In the genomic region with DNA sequence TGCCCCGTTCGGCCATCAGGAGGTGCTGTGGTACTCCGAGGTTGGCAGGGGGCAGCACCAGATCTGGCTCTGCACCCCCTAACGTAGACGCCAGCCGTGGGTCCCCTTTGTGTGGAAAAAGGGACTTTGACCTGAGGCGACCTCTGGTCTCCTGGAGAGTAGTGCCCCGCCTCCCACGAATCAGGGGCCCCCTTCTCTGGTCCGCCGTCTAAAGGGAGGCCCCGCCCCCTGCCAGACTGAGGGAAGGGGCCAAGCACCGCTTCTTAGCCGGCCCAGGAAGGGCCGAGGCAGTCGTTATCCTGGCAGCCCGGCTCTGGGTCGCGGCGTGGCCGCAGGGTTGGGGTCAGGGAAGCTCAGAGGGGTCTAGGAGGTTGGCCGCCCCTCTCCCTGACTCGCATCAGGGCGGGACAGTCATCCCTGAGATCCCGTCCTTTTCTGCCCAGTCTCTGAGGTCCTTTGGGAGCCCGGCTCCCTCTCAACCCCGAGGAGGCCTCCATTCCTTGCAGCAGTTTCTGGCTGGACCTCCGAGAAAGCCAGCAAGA, we compare ENCODE assay signal across 1 cellular context.
A peak's percentile ranks its signal among the peaks of the same experiment; 100 is the strongest.
TF ChIP-seq lines count a peak whose summit lies in the region.

No MANE protein-coding gene starts in this region.

TF ChIP-seq in HepG2, 621 proteins besides CTCF, POLR2A, EP300 and RAD21 (continued from another document and continues in another):
- TF ChIP-seq AHDC1 (CRISPR knock-in tag; IDR thresholded peaks at IDR 0.05; ENCODE audit: borderline replicate concordance) (no peak), HOMEZ (CRISPR knock-in tag; IDR thresholded peaks at IDR 0.05; ENCODE audit: low read depth) (no peak), KLF9 (CRISPR knock-in tag; IDR thresholded peaks at IDR 0.05; ENCODE audit: low read depth) (no peak), GTF3A (CRISPR knock-in tag; conservative IDR thresholded peaks at IDR 0.05) (no peak), REL (CRISPR knock-in tag; conservative IDR thresholded peaks at IDR 0.05) (no peak), KAT8 (CRISPR knock-in tag; IDR thresholded peaks at IDR 0.05) (peak; percentile 68), ZNF816 (CRISPR knock-in tag; IDR thresholded peaks at IDR 0.05; ENCODE audit: borderline replicate concordance) (no peak), MLLT10 (CRISPR knock-in tag; IDR thresholded peaks at IDR 0.05) (no peak), EEA1 (CRISPR knock-in tag; IDR thresholded peaks at IDR 0.05; ENCODE audit: borderline replicate concordance) (0 out of 2 replicates have a peak, but pooled peaks have one; percentile 50), CCDC6 (CRISPR knock-in tag; IDR thresholded peaks at IDR 0.05) (no peak), SNRNP70 (IDR thresholded peaks at IDR 0.05; ENCODE audit: low read depth, low read length) (no peak), ARID4A (CRISPR knock-in tag; IDR thresholded peaks at IDR 0.05; ENCODE audit: borderline replicate concordance) (no peak; the same call in 1 of the 2 replicates), CREB1 (IDR thresholded peaks at IDR 0.05) (no peak), CREB1 (CRISPR knock-in tag; IDR thresholded peaks at IDR 0.05) (peak; percentile 56; the same call in 1 of the 2 replicates), HMG20B (CRISPR knock-in tag; conservative IDR thresholded peaks at IDR 0.05) (no peak), ZNF788 (CRISPR knock-in tag; IDR thresholded peaks at IDR 0.05; ENCODE audit: borderline replicate concordance) (peak; percentile 41; the same call in 1 of the 2 replicates), ZNF335 (CRISPR knock-in tag; IDR thresholded peaks at IDR 0.05) (0 out of 2 replicates have a peak, but pooled peaks have one; percentile 35), ZNF574 (CRISPR knock-in tag; IDR thresholded peaks at IDR 0.05) (0 out of 2 replicates have a peak, but pooled peaks have one; percentile 53), MIER2 (CRISPR knock-in tag; IDR thresholded peaks at IDR 0.05) (no peak), JDP2 (CRISPR knock-in tag; IDR thresholded peaks at IDR 0.05; ENCODE audit: borderline replicate concordance) (no peak), ZNF253 (CRISPR knock-in tag; IDR thresholded peaks at IDR 0.05; ENCODE audit: borderline replicate concordance) (no peak), RNF2 (conservative IDR thresholded peaks at IDR 0.05; ENCODE audit: low read depth) (no peak), ZNF451 (CRISPR knock-in tag; IDR thresholded peaks at IDR 0.05) (no peak), TRIM24 (CRISPR knock-in tag; IDR thresholded peaks at IDR 0.05) (no peak), TGIF2 (CRISPR knock-in tag; IDR thresholded peaks at IDR 0.05) (no peak), ZNF501 (CRISPR knock-in tag; IDR thresholded peaks at IDR 0.05) (peak; percentile 7; the same call in 1 of the 2 replicates), ZFAT (CRISPR knock-in tag; conservative IDR thresholded peaks at IDR 0.05) (no peak), ZNF256 (CRISPR knock-in tag; conservative IDR thresholded peaks at IDR 0.05) (no peak), ZNF777 (CRISPR knock-in tag; IDR thresholded peaks at IDR 0.05) (peak; percentile 95), ZNF251 (CRISPR knock-in tag; IDR thresholded peaks at IDR 0.05) (no peak), ZFP62 (CRISPR knock-in tag; IDR thresholded peaks at IDR 0.05) (no peak), ZNF234 (CRISPR knock-in tag; conservative IDR thresholded peaks at IDR 0.05) (no peak), ZNF207 (IDR thresholded peaks at IDR 0.05; ENCODE audit: borderline replicate concordance) (no peak), SIN3B (IDR thresholded peaks at IDR 0.05; ENCODE audit: low read length) (no peak)
- TF ChIP-seq, protein P1, sequence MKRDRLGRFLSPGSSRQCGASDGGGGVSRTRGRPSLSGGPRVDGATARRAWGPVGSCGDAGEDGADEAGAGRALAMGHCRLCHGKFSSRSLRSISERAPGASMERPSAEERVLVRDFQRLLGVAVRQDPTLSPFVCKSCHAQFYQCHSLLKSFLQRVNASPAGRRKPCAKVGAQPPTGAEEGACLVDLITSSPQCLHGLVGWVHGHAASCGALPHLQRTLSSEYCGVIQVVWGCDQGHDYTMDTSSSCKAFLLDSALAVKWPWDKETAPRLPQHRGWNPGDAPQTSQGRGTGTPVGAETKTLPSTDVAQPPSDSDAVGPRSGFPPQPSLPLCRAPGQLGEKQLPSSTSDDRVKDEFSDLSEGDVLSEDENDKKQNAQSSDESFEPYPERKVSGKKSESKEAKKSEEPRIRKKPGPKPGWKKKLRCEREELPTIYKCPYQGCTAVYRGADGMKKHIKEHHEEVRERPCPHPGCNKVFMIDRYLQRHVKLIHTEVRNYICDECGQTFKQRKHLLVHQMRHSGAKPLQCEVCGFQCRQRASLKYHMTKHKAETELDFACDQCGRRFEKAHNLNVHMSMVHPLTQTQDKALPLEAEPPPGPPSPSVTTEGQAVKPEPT (CRISPR knock-in tag; IDR thresholded peaks at IDR 0.05; ENCODE audit: low read depth): no peak
